Comparison of ENCODE assay signal across 8 cellular contexts in the genomic region with DNA sequence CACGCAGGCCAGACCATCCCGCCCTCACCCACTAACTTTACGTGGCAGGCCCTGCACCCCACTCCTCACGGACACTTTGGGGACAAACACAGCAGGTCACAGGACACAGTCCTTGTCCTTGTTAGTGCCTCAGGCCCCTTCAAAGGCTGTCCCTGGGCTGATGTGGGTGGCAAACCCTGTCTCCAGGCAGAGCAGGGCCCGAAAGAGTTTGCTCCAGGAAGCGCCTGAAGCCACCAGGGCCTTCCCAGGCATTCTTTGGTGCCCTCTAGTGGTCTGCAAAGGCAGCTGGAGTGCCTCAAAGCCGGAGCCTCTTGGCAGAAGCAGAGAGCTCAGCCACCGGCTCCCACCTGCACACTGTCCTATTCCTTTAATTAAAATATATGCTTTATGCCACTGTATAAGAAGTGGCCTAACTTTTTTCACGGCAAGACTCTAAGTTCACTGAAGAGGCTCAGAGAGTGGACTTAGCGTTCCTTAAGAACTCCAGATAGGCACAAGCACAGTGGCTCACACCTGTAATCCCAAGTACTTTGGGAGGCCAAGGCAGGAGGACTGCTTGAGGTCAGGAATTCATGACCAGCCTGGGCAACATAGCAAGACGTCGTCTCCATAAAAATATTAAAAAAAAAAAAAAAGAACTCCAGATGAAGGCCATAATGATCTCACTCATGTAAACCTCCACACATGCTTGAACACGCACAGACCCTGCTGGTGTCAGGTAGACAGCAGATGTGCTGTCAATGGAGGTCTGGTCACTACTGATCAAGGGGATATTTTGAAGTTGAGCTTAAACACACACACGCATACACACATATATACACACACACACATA. TPM values are rescaled to one million over a fixed set of nuclear protein-coding genes. Genes with fewer than 3 reads are reported as not detected.
A peak's percentile ranks its signal among the peaks of the same experiment; 100 is the strongest.
DNase-seq lines count a peak whose midpoint lies in the region; ATAC-seq and TF ChIP-seq lines count a peak whose summit lies in the region.

No MANE protein-coding gene starts in this region.

- no peaks in the 10 kb centered on the region for H3K27me3 Mint-ChIP-seq in IgD-negative memory B cell

- WGBS in stomach, 5 donors, result 36 to 44% (median 41%) methylated on average over 13 to 14 of the region's 14 CpGs

- DNase-seq in DMS153 (lab: John Stamatoyannopoulos, UW) (peak; percentile 54), SHP77 treated with DMSO at 0.1 percent for 48 hours (lab: John Stamatoyannopoulos, UW) (peak; percentile 55), fibroblast of villous mesenchyme (ENCODE audit: low read depth) (peak; percentile 93), stomach (peak; percentile 87)
- peak; percentile 93 for DNase-seq in activated effector memory CD4-positive, alpha-beta T cell treated with anti-CD3 and anti-CD28 coated beads, Interleukin-2, amount 50 U/mL, for 16 hours

- H3K9me3 ChIP-seq in neutrophil (no peaks in the 10 kb centered on the region), stomach (no peaks in the 10 kb centered on the region)

- peak overlapping the region; percentile 25 to 80 (median 74) for H3K27ac Mint-ChIP-seq in IgD-negative memory B cell

- H3K4me3 Mint-ChIP-seq in IgD-negative memory B cell, result no peak overlapping the region

- H3K4me3 ChIP-seq in fibroblast of villous mesenchyme (ENCODE audit: low read depth, low read length) (no peak overlapping the region), neutrophil (ENCODE audit: low read depth in 1 of 2, low read length in 1 of 2) (no peak overlapping the region), stomach (no peak overlapping the region)

- no peak for ATAC-seq in HG02678 (IDR thresholded peaks at IDR 0.05; ENCODE audit: unreplicated experiment)

- H3K36me3 ChIP-seq in neutrophil, result peaks cover 3% of the 10 kb centered on the region
- H3K36me3 ChIP-seq in stomach, result peaks cover 24 to 66% (median 63%) of the 10 kb centered on the region in 4 donors

- H3K4me1 Mint-ChIP-seq in IgD-negative memory B cell, result peaks cover 4 to 7% (median 7%) of the 10 kb centered on the region in 3 donors

- intact Hi-C loops in stomach (cut with DNase I; ENCODE audit: low total_unique reads), result loop anchor here (5.0 to 10.0 kb wide), 2 partner anchors 106 to 168 kb away; no protein-coding TSS in a partner anchor

- H3K27ac ChIP-seq in neutrophil, result peak overlapping the region; percentile 57
- peak overlapping the region in 4 of 5 donors; percentile 76 to 94 (median 84) for H3K27ac ChIP-seq in stomach

- no peak for TF ChIP-seq EP300 in stomach (IDR thresholded peaks at IDR 0.05)

- no peaks in the 10 kb centered on the region for H3K27me3 ChIP-seq in neutrophil
- no peaks in the 10 kb centered on the region for H3K27me3 ChIP-seq in stomach

- TF ChIP-seq POLR2A in stomach (IDR thresholded peaks at IDR 0.05), result no peak

- H3K4me1 ChIP-seq in neutrophil (ENCODE audit: control insufficient read depth in 1 of 2, insufficient read depth in 1 of 2, low read depth in 1 of 2, low read length in 1 of 2), result peaks cover 46 to 51% of the 10 kb centered on the region in 2 experiments
- H3K4me1 ChIP-seq in stomach, result peaks cover 31 to 72% (median 51%) of the 10 kb centered on the region in 4 donors

- no peaks in the 10 kb centered on the region for H3K9me3 Mint-ChIP-seq in IgD-negative memory B cell

- TF ChIP-seq CTCF in fibroblast of villous mesenchyme (IDR thresholded peaks at IDR 0.05; ENCODE audit: insufficient read depth, low read depth, low read length), result peak; percentile 98
- peak; percentile 91 for TF ChIP-seq CTCF in neutrophil (IDR thresholded peaks at IDR 0.05)
- TF ChIP-seq CTCF in stomach (IDR thresholded peaks at IDR 0.05), result peak in 5 of 7 experiments; percentile 89 to 95 (median 91)

- H3K36me3 Mint-ChIP-seq in IgD-negative memory B cell, result peaks cover 5% of the 10 kb centered on the region

RNA-seq across cellular contexts. Expression of gene TXN2, which starts 11.1 kb away (rescaled TPM):
- polyA plus RNA-seq in IgD-negative memory B cell (116 TPM), stomach (100 to 1,000 TPM in 2 of 3 donors, 10 to 100 TPM in 1; 86.8 to 144 (median 124) TPM)
- total RNA-seq in fibroblast of villous mesenchyme (14.7 and 18.4 TPM in 2 replicates), stomach (100 to 1,000 TPM in 1 of 5 donors, 10 to 100 TPM in 3, 1 to 10 TPM in 1; 7.0 to 279 (median 43.7) TPM)

RNA-seq across cellular contexts. Expression of gene FOXRED2, which starts 36.5 kb away (rescaled TPM):
- polyA plus RNA-seq in IgD-negative memory B cell (0.35 TPM), stomach (1 to 10 TPM in 2 of 3 donors, under 1 TPM in 1; 0.76 to 2.5 (median 1.9) TPM)
- total RNA-seq in fibroblast of villous mesenchyme (9.7 and 10.4 TPM in 2 replicates), stomach (10 to 100 TPM in 1 of 5 donors, 1 to 10 TPM in 4; 2.9 to 17.5 (median 6.5) TPM)

RNA-seq across cellular contexts. Expression of gene EIF3D, which starts 58.6 kb away (rescaled TPM):
- polyA plus RNA-seq in IgD-negative memory B cell (180 TPM), stomach (100 to 1,000 TPM; 172 to 242 (median 230) TPM)
- total RNA-seq in fibroblast of villous mesenchyme (224 and 265 TPM in 2 replicates), stomach (100 to 1,000 TPM in 4 of 5 donors, 10 to 100 TPM in 1; 80.4 to 212 (median 160) TPM)
